Comparison of ENCODE assay signal across 8 cellular contexts in genomic region chr18:46073474-46074331, GRCh38. TPM values are rescaled to one million over a fixed set of nuclear protein-coding genes. Genes with fewer than 3 reads are reported as not detected.
DNase-seq lines count a peak whose midpoint lies in the region; ATAC-seq and TF ChIP-seq lines count a peak whose summit lies in the region.

No MANE protein-coding gene starts in this region.

- ATAC-seq in HG03520 (IDR thresholded peaks at IDR 0.05; ENCODE audit: unreplicated experiment) = peak; percentile 38
- ATAC-seq in GM21423 (IDR thresholded peaks at IDR 0.05; ENCODE audit: unreplicated experiment) = no peak

- peak; percentile 80 for TF ChIP-seq RAD21 in neural cell (conservative IDR thresholded peaks at IDR 0.05)

- H3F3A ChIP-seq in neural cell (ENCODE audit: insufficient read depth, low read length, poor library complexity, severe bottlenecking) = no peaks in the 10 kb centered on the region

- H3K79me2 ChIP-seq in neural cell (replicated peaks; ENCODE audit: insufficient read depth, low read length) = no peaks in the 10 kb centered on the region

- H3K9me2 ChIP-seq in neural cell (ENCODE audit: insufficient read depth, low read length) = no peaks in the 10 kb centered on the region

- H3K9me3 ChIP-seq in neural cell (ENCODE audit: low read length) = no peaks in the 10 kb centered on the region

- H3K4me3 ChIP-seq in fibroblast of mammary gland (ENCODE audit: control insufficient read depth, low read depth, low read length) = no peak overlapping the region
- H3K4me3 ChIP-seq in neural cell (ENCODE audit: low read length) = no peak overlapping the region

- no peak overlapping the region for H2AFZ ChIP-seq in neural cell (ENCODE audit: low read depth, low read length)

- TF ChIP-seq CTCF in fibroblast of mammary gland (conservative IDR thresholded peaks at IDR 0.05; ENCODE audit: control insufficient read depth, insufficient read depth, low read depth, low read length) (peak; percentile 63), neural cell (IDR thresholded peaks at IDR 0.05; ENCODE audit: poor library complexity, severe bottlenecking) (peak; percentile 78)

- H3K9ac ChIP-seq in neural cell (ENCODE audit: low read length) = no peak overlapping the region

- no peaks in the 10 kb centered on the region for H4K20me1 ChIP-seq in neural cell (ENCODE audit: insufficient read depth)

- H3K4me2 ChIP-seq in neural cell (ENCODE audit: low read length) = no peak overlapping the region

- TF ChIP-seq EP300 in neural cell (conservative IDR thresholded peaks at IDR 0.05; ENCODE audit: poor library complexity, severe bottlenecking) = no peak

- no peaks in the 10 kb centered on the region for H3K36me3 ChIP-seq in neural cell (ENCODE audit: insufficient read depth, low read length)

- peak; percentile 89 for DNase-seq in DMS53 (lab: John Stamatoyannopoulos, UW)
- peak; percentile 55 for DNase-seq in NCI-H82 treated with DMSO at 0.1 percent for 48 hours (lab: John Stamatoyannopoulos, UW; ENCODE audit: unreplicated experiment)
- DNase-seq in activated T-cell treated with anti-CD3 and anti-CD28 coated beads for 4 hours = peak; percentile 67
- peak; percentile 70 for DNase-seq in fibroblast of mammary gland (ENCODE audit: low read depth)
- no peak for DNase-seq in ecto neural progenitor cell (ENCODE audit: low spot score)

- H3K27me3 ChIP-seq in neural cell (ENCODE audit: insufficient read depth, low read depth, low read length) = peaks cover 16% of the 10 kb centered on the region

- no peak overlapping the region for H3K27ac ChIP-seq in neural cell (ENCODE audit: low read length)

TF ChIP-seq in neural cell, 6 proteins besides CTCF, POLR2A, EP300 and RAD21:
- TF ChIP-seq SMC3 (conservative IDR thresholded peaks at IDR 0.05; ENCODE audit: poor library complexity) = peak; percentile 81
- no peak for TF ChIP-seq TAF1 (IDR thresholded peaks at IDR 0.05; ENCODE audit: low read depth)

RNA-seq across cellular contexts. Expression of gene PSTPIP2, which starts 1.6 kb away (rescaled TPM):
- polyA plus RNA-seq in neural cell = 0.48 and 0.98 TPM in 2 replicates
- 0.81 and 1.5 TPM in 2 replicates for polyA minus RNA-seq in neural cell

RNA-seq across cellular contexts. Expression of gene ATP5F1A, which starts 24.4 kb away (rescaled TPM):
- 1,932 and 1,949 TPM in 2 replicates for polyA plus RNA-seq in neural cell
- polyA minus RNA-seq in neural cell = 966 and 1,049 TPM in 2 replicates

RNA-seq across cellular contexts. Expression of gene HAUS1, which starts 30.5 kb away (rescaled TPM):
- polyA plus RNA-seq in neural cell = 109 and 118 TPM in 2 replicates
- polyA minus RNA-seq in neural cell = 76.8 and 112 TPM in 2 replicates
